8 cellular contexts compared by ENCODE assay signal in the genomic region with DNA sequence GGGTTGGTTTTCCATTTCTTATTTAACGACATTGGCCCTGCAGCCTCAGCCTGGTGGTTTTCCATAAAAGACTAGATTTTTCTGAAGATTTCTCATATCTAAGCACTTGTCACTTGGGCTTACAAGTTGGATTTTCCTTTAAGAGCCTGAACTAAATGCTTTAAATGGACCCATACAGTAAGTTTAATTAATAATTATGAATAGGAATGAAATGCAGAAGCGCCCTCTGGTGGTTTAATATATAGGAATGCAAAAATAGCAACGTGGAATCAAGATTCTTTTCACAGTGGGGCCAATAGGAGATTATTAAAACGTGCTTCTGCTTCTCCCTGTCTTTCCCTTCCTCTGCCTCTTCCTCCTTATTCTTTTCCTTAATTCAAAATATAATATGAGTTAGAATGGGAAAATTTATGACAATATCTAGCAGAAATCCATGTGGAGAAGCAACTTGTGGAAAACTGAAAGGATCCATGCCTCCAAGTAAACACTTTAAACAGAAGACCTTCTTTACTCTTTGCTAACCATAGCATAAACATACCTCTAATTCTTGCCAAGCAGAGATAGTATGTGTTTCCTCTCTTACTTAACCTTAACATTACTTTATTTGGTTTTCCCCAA.
DNase-seq lines count a peak whose midpoint lies in the region; ATAC-seq, FAIRE-seq and TF ChIP-seq lines count a peak whose summit lies in the region.

No MANE protein-coding gene starts in this region.

- H3F3A ChIP-seq in GM23338 (replicated peaks; ENCODE audit: low read depth): no peaks in the 10 kb centered on the region

- H3K36me3 Mint-ChIP-seq in GM23338 (ENCODE audit: low read depth): no peaks in the 10 kb centered on the region

- no peak overlapping the region for H3K4me3 Mint-ChIP-seq in GM23338

- H3K9me3 Mint-ChIP-seq in GM23338: no peaks in the 10 kb centered on the region

- 22 to 24% (median 24%) methylated on average over 4 of the region's 4 CpGs for WGBS in psoas muscle, 3 donors

- no peak overlapping the region for H3K27ac Mint-ChIP-seq in GM23338

- H3K27ac ChIP-seq in GM23338 (ENCODE audit: low read depth) (no peak overlapping the region), psoas muscle (no peak overlapping the region)

- peak; percentile 50 to 86 for TF ChIP-seq CTCF in GM23338 (conservative IDR thresholded peaks at IDR 0.05; ENCODE audit: low read depth in 2 of 2)
- TF ChIP-seq CTCF in psoas muscle (IDR thresholded peaks at IDR 0.05): peak; percentile 45

- H3K4me3 ChIP-seq in GM23338: no peak overlapping the region
- no peak overlapping the region for H3K4me3 ChIP-seq in psoas muscle

- no peak overlapping the region for H2AFZ ChIP-seq in GM23338

- H4K20me1 ChIP-seq in GM23338 (replicated peaks; ENCODE audit: insufficient read depth): no peaks in the 10 kb centered on the region

- H3K4me1 Mint-ChIP-seq in GM23338: peaks cover 4% of the 10 kb centered on the region

- DNase-seq in GM23338 (ENCODE audit: low spot score) (peak; percentile 72), NCI-H82 (lab: John Stamatoyannopoulos, UW) (peak; percentile 84), erythroblast (lab: John Stamatoyannopoulos, UW) (peak; percentile 2 to 32), psoas muscle (no peak), nucleus accumbens (lab: John Stamatoyannopoulos, UW) (no peak)

- H3K9me2 ChIP-seq in GM23338 (ENCODE audit: insufficient read depth): no peaks in the 10 kb centered on the region

- ATAC-seq in GM23338 (no peak), psoas muscle (no peak), HG03095 (IDR thresholded peaks at IDR 0.05; ENCODE audit: unreplicated experiment) (no peak), HG02938 (IDR thresholded peaks at IDR 0.05; ENCODE audit: unreplicated experiment) (no peak)

- no peak overlapping the region for H3K4me2 ChIP-seq in GM23338

- intact Hi-C loops in psoas muscle (cut with DNase I): no loop called here

- no peaks in the 10 kb centered on the region for H3K9me3 ChIP-seq in psoas muscle

- H3K79me2 ChIP-seq in GM23338 (replicated peaks; ENCODE audit: insufficient read depth): no peaks in the 10 kb centered on the region

- no peaks in the 10 kb centered on the region for H3K36me3 ChIP-seq in GM23338 (ENCODE audit: insufficient read depth)
- H3K36me3 ChIP-seq in psoas muscle (ENCODE audit: insufficient read depth in 1 of 2, low read depth in 1 of 2): no peaks in the 10 kb centered on the region

- FAIRE-seq in A204.1 (lab: Jason Lieb, UNC): peak; percentile 82

- no peaks in the 10 kb centered on the region for H3K27me3 ChIP-seq in GM23338 (ENCODE audit: insufficient read depth)
- no peaks in the 10 kb centered on the region for H3K27me3 ChIP-seq in psoas muscle (ENCODE audit: insufficient read depth in 3 of 3, low read length in 2 of 3)

- H3K4me1 ChIP-seq in GM23338 (ENCODE audit: insufficient read depth) (peaks cover 9% of the 10 kb centered on the region; the same call in 1 of the 2 replicates), psoas muscle (no peaks in the 10 kb centered on the region)

- no peaks in the 10 kb centered on the region for H3K27me3 Mint-ChIP-seq in GM23338 (ENCODE audit: insufficient read depth, low read depth, poor library complexity)

- TF ChIP-seq POLR2A in erythroblast (IDR thresholded peaks at IDR 0.05; ENCODE audit: low read length): no peak

TF ChIP-seq in GM23338, 12 proteins besides CTCF, POLR2A, EP300 and RAD21 (continues in another document):
- TF ChIP-seq STAT1 (IDR thresholded peaks at IDR 0.05; ENCODE audit: unreplicated experiment) (no peak), EZH2phosphoT487 (IDR thresholded peaks at IDR 0.05; ENCODE audit: unreplicated experiment) (no peak), JUNB (IDR thresholded peaks at IDR 0.05; ENCODE audit: unreplicated experiment) (no peak), CREB1 (CRISPR knock-in tag; IDR thresholded peaks at IDR 0.05; ENCODE audit: low read depth) (no peak), ZNF331 (CRISPR knock-in tag; IDR thresholded peaks at IDR 0.05; ENCODE audit: low read depth) (no peak), POLR2AphosphoS5 (IDR thresholded peaks at IDR 0.05; ENCODE audit: low read depth) (no peak), EZH2 (IDR thresholded peaks at IDR 0.05; ENCODE audit: low read depth, unreplicated experiment) (no peak)
- TF ChIP-seq, protein P1, sequence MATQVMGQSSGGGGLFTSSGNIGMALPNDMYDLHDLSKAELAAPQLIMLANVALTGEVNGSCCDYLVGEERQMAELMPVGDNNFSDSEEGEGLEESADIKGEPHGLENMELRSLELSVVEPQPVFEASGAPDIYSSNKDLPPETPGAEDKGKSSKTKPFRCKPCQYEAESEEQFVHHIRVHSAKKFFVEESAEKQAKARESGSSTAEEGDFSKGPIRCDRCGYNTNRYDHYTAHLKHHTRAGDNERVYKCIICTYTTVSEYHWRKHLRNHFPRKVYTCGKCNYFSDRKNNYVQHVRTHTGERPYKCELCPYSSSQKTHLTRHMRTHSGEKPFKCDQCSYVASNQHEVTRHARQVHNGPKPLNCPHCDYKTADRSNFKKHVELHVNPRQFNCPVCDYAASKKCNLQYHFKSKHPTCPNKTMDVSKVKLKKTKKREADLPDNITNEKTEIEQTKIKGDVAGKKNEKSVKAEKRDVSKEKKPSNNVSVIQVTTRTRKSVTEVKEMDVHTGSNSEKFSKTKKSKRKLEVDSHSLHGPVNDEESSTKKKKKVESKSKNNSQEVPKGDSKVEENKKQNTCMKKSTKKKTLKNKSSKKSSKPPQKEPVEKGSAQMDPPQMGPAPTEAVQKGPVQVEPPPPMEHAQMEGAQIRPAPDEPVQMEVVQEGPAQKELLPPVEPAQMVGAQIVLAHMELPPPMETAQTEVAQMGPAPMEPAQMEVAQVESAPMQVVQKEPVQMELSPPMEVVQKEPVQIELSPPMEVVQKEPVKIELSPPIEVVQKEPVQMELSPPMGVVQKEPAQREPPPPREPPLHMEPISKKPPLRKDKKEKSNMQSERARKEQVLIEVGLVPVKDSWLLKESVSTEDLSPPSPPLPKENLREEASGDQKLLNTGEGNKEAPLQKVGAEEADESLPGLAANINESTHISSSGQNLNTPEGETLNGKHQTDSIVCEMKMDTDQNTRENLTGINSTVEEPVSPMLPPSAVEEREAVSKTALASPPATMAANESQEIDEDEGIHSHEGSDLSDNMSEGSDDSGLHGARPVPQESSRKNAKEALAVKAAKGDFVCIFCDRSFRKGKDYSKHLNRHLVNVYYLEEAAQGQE (IDR thresholded peaks at IDR 0.05; ENCODE audit: unreplicated experiment): no peak
- TF ChIP-seq, protein P2, sequence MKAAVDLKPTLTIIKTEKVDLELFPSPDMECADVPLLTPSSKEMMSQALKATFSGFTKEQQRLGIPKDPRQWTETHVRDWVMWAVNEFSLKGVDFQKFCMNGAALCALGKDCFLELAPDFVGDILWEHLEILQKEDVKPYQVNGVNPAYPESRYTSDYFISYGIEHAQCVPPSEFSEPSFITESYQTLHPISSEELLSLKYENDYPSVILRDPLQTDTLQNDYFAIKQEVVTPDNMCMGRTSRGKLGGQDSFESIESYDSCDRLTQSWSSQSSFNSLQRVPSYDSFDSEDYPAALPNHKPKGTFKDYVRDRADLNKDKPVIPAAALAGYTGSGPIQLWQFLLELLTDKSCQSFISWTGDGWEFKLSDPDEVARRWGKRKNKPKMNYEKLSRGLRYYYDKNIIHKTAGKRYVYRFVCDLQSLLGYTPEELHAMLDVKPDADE (IDR thresholded peaks at IDR 0.05): no peak

Comparison
In these comparisons a context has a peak if more than half of its experiments do, and no peak if none do; other contexts are left out.
1. DNase-seq: peak in GM23338 (single experiment), NCI-H82 (single experiment) and erythroblast (2 of 2); none in psoas muscle (0 of 2) and nucleus accumbens (0 of 56).